9 cellular contexts compared by ENCODE assay signal in the genomic region with DNA sequence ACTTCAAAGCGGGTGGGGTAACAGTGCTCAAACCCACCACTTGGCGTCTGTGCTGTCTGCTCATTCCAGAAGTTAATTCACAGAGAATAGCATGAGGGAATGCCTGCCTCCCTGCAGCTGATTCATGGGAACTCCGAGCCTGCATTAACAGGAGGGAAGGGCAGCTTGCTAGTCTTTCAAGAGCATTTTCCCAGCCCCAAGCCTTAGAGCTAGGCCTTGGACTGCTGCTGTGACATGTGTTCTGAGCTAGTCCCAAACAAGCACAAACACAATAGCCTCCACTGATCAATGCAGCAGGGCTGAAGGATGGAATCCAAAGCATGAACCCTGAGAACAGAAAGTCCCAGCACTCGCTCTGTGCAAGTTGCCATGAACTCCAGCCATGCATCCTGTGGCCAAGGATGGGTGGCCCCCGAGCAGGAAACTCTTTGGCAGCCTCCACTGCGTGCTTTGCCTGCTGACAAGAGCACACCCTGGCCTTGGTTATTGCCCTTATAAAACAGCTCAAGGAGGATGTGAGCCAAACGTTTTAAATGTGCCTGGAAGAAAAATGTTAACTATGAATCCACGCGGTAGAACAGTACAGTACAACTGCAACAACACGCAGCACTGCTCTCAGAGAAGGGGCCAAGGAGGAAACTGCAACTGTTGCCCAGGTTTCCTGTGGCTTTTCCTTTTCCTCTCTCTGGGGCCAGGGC.
A peak's percentile ranks its signal among the peaks of the same experiment; 100 is the strongest.
DNase-seq lines count a peak whose midpoint lies in the region; ATAC-seq and TF ChIP-seq lines count a peak whose summit lies in the region.
"Had no signal": no experiment of that assay in that cellular context is flagged by ENCODE, and none has a peak within 500 bp of the region (broad histone marks: within the 10 kb centered on the region; RNA-seq: fewer than 3 reads in every experiment).

No MANE protein-coding gene starts in this region.

- H3K27ac ChIP-seq in brain microvascular endothelial cell (no peak overlapping the region), rectal smooth muscle tissue (ENCODE audit: low read depth, low read length) (peak overlapping the region; percentile 76)
- H3K27ac ChIP-seq: KMS-11 had no signal

- no peak for ATAC-seq in GM18517 (IDR thresholded peaks at IDR 0.05; ENCODE audit: unreplicated experiment)
- ATAC-seq in GM21717 (IDR thresholded peaks at IDR 0.05; ENCODE audit: unreplicated experiment): no peak

- peaks cover 15% of the 10 kb centered on the region for H3K4me1 ChIP-seq in rectal smooth muscle tissue (ENCODE audit: control insufficient read depth, insufficient read depth, low read length)

- DNase-seq in ELF-1 (ENCODE audit: low read depth, low spot score): peak; percentile 67
- peak; percentile 51 for DNase-seq in brain microvascular endothelial cell
- DNase-seq in hippocampal formation (lab: John Stamatoyannopoulos, UW): peak; percentile 68 to 88
- DNase-seq in D341Med (ENCODE audit: low spot score): no peak
- DNase-seq in NCI-H345 treated with DMSO at 0.1 percent for 48 hours (lab: John Stamatoyannopoulos, UW; ENCODE audit: unreplicated experiment): no peak

- no peaks in the 10 kb centered on the region for H3K36me3 ChIP-seq in brain microvascular endothelial cell (replicated peaks)
- H3K36me3 ChIP-seq in rectal smooth muscle tissue (ENCODE audit: control insufficient read depth, insufficient read depth, low read length): no peaks in the 10 kb centered on the region

- H3K9ac ChIP-seq in rectal smooth muscle tissue (ENCODE audit: low read length): no peak overlapping the region
- H3K9ac ChIP-seq: KMS-11 had no signal

- H3K4me3 ChIP-seq in brain microvascular endothelial cell (ENCODE audit: low read depth, low read length): no peak overlapping the region
- H3K4me3 ChIP-seq in rectal smooth muscle tissue (ENCODE audit: low read length): peak overlapping the region; percentile 7

- peak; percentile 31 for TF ChIP-seq CTCF in brain microvascular endothelial cell (IDR thresholded peaks at IDR 0.05; ENCODE audit: low read depth, low read length, missing control alignments)

- no peaks in the 10 kb centered on the region for H3K27me3 ChIP-seq in brain microvascular endothelial cell (replicated peaks)
- no peaks in the 10 kb centered on the region for H3K27me3 ChIP-seq in rectal smooth muscle tissue (ENCODE audit: control insufficient read depth, insufficient read depth, low read length)

- in situ Hi-C loops in brain microvascular endothelial cell (cut with HindIII; ENCODE audit: low pct_ligation_motif_present, low sequenced_read_pairs): no loop called here

Comparison
In these comparisons a context has a peak if more than half of its experiments do, and no peak if none do; other contexts are left out.
1. DNase-seq: peak in ELF-1 (single experiment), brain microvascular endothelial cell (single experiment) and hippocampal formation (2 of 2); none in D341Med (single experiment) and NCI-H345 treated with DMSO at 0.1 percent for 48 hours (single experiment).